ENCODE assay signal across 10 cellular contexts in genomic region chr2:241540391-241540765, GRCh38. TPM values are rescaled to one million over a fixed set of nuclear protein-coding genes. Genes with fewer than 3 reads are reported as not detected.
A peak's percentile ranks its signal among the peaks of the same experiment; 100 is the strongest.
DNase-seq lines count a peak whose midpoint lies in the region; ATAC-seq and TF ChIP-seq lines count a peak whose summit lies in the region.
"Had no signal": no experiment of that assay in that cellular context is flagged by ENCODE, and none has a peak within 500 bp of the region (broad histone marks: within the 10 kb centered on the region; RNA-seq: fewer than 3 reads in every experiment).

No MANE protein-coding gene starts in this region.

- no peaks in the 10 kb centered on the region for H3K9me3 ChIP-seq in heart right ventricle
- H3K9me3 ChIP-seq in mucosa of rectum (ENCODE audit: control insufficient read depth in 2 of 2, low read length in 2 of 2), result no peaks in the 10 kb centered on the region
- no peaks in the 10 kb centered on the region for H3K9me3 ChIP-seq in uterus
- H3K9me3 ChIP-seq: mucosa of descending colon had no signal

- H3K36me3 ChIP-seq in heart right ventricle, result no peaks in the 10 kb centered on the region
- no peaks in the 10 kb centered on the region for H3K36me3 ChIP-seq in mucosa of rectum (ENCODE audit: control insufficient read depth in 2 of 2, insufficient read depth in 2 of 2, low read length in 2 of 2)
- H3K36me3 ChIP-seq in uterus, result no peaks in the 10 kb centered on the region

- H3K9ac ChIP-seq in mucosa of rectum (ENCODE audit: low read depth in 1 of 2, low read length in 2 of 2), result no peak overlapping the region

- H3K27ac ChIP-seq in heart right ventricle (peak overlapping the region in 3 of 10 donors; percentile 17 to 51 (median 42)), coronary artery (peak overlapping the region in 1 of 2 donors; percentile 51), mucosa of rectum (ENCODE audit: low read depth in 2 of 2, low read length in 2 of 2) (no peak overlapping the region), uterus (peak overlapping the region in 1 of 2 donors; percentile 66)

- H3K4me3 ChIP-seq in heart right ventricle (peak overlapping the region in 9 of 10 donors; percentile 22 to 51 (median 41)), coronary artery (peak overlapping the region; percentile 63), mucosa of rectum (ENCODE audit: low read length in 2 of 2) (peak overlapping the region; percentile 20 to 48), uterus (peak overlapping the region; percentile 10 to 35)
- H3K4me3 ChIP-seq: mucosa of descending colon had no signal

- 52 to 55% methylated on average over 10 of the region's 10 CpGs for WGBS in heart right ventricle, 2 donors

- TF ChIP-seq CTCF in heart right ventricle (IDR thresholded peaks at IDR 0.05), result no peak
- TF ChIP-seq CTCF in coronary artery (IDR thresholded peaks at IDR 0.05), result no peak
- TF ChIP-seq CTCF in uterus (IDR thresholded peaks at IDR 0.05), result no peak

- ATAC-seq in heart right ventricle, result peak in 4 of 8 donors; percentile 5 to 58 (median 28)

- H3K4me1 ChIP-seq in heart right ventricle (peaks cover 8 to 24% (median 17%) of the 10 kb centered on the region in 9 donors), mucosa of rectum (ENCODE audit: control insufficient read depth in 2 of 2, insufficient read depth in 2 of 2, low read length in 2 of 2) (peaks cover 6% of the 10 kb centered on the region in 2 donors), uterus (peaks cover 0 to 7% of the 10 kb centered on the region in 2 donors)

- intact Hi-C loops in heart right ventricle (cut with DNase I) (no loop called here), cardiac septum (cut with DNase I) (no loop called here), uterus (cut with DNase I; ENCODE audit: low total_unique reads) (no loop called here)

- DNase-seq in heart right ventricle (no peak), cardiac septum (ENCODE audit: low spot score) (no peak), coronary artery (ENCODE audit: low spot score) (no peak), uterus (no peak), T1000 (lab: John Stamatoyannopoulos, UW) (no peak), D341Med (ENCODE audit: low spot score) (no peak), C1 segment of cervical spinal cord (lab: John Stamatoyannopoulos, UW) (no peak)
- DNase-seq: MM.1S had no signal

- no peak for TF ChIP-seq POLR2A in uterus (IDR thresholded peaks at IDR 0.05)

- H3K27me3 ChIP-seq in heart right ventricle (peaks cover 0 to 36% (median 10%) of the 10 kb centered on the region in 7 donors), mucosa of rectum (ENCODE audit: control insufficient read depth in 2 of 2, insufficient read depth in 2 of 2, low read length in 2 of 2) (peaks cover 8 to 19% of the 10 kb centered on the region in 2 donors), uterus (no peaks in the 10 kb centered on the region)

RNA-seq across cellular contexts. Expression of gene BOK, which starts 18.2 kb away (rescaled TPM):
- 10 to 100 TPM in 1 of 10 donors, 1 to 10 TPM in 9; 2.3 to 15.6 (median 3.3) TPM for total RNA-seq in heart right ventricle
- 10 to 100 TPM in 1 of 2 donors, 1 to 10 TPM in 1; 1.6 to 10.3 TPM for polyA plus RNA-seq in heart right ventricle
- total RNA-seq in cardiac septum, result 4.5 TPM
- 10 to 100 TPM; 22.9 to 31.2 (median 26.4) TPM for total RNA-seq in uterus

RNA-seq across cellular contexts. Expression of gene STK25, which starts 32.0 kb away (rescaled TPM):
- total RNA-seq in heart right ventricle (100 to 1,000 TPM in 1 of 10 donors, 10 to 100 TPM in 9; 66.1 to 104 (median 81.9) TPM), cardiac septum (95.9 TPM), uterus (100 to 1,000 TPM in 3 of 4 donors, 10 to 100 TPM in 1; 77.6 to 191 (median 165) TPM)
- polyA plus RNA-seq in heart right ventricle, result 100 to 1,000 TPM; 129 to 147 TPM
